ENCODE assay signal across 8 cellular contexts in the genomic region with DNA sequence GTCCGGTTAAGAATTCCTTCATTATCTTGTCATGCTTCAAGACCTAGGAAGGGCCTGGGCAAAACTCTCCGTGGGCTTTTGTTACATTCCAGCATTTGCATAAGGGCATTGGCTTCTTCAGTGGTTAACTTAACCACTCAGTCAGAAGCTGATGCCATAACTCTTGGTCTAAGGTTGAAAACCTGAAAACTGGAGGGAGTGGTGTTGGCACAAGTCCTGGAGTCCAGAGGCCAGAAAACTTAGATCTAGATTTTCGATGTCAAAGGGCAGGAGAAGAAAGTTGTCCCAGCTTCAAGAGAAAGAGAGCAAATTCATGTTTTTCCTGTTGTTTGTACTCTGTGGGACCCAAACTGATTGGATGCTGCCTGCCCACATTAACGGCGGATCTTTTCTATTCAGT.
"Had no signal": no experiment of that assay in that cellular context is flagged by ENCODE, and none has a peak within 500 bp of the region (broad histone marks: within the 10 kb centered on the region; RNA-seq: fewer than 3 reads in every experiment).

No MANE protein-coding gene starts in this region.

- H3K4me3 Mint-ChIP-seq: H9, IgD-negative memory B cell had no signal

- H3K27ac Mint-ChIP-seq: IgD-negative memory B cell had no signal

- H3K27ac ChIP-seq: GM23248 had no signal

- DNase-seq: GM23248, H9, HCEC 1CT, KBM-7 had no signal

- H3K36me3 Mint-ChIP-seq: IgD-negative memory B cell had no signal

- H3K27me3 Mint-ChIP-seq: IgD-negative memory B cell had no signal

- H3K4me3 ChIP-seq: GM23248 had no signal

- H2AFZ ChIP-seq: GM23248 had no signal

- FAIRE-seq: H1, H54, HTR-8/SVneo had no signal

- H3K4me1 Mint-ChIP-seq: H9, IgD-negative memory B cell had no signal
